In the genomic region with DNA sequence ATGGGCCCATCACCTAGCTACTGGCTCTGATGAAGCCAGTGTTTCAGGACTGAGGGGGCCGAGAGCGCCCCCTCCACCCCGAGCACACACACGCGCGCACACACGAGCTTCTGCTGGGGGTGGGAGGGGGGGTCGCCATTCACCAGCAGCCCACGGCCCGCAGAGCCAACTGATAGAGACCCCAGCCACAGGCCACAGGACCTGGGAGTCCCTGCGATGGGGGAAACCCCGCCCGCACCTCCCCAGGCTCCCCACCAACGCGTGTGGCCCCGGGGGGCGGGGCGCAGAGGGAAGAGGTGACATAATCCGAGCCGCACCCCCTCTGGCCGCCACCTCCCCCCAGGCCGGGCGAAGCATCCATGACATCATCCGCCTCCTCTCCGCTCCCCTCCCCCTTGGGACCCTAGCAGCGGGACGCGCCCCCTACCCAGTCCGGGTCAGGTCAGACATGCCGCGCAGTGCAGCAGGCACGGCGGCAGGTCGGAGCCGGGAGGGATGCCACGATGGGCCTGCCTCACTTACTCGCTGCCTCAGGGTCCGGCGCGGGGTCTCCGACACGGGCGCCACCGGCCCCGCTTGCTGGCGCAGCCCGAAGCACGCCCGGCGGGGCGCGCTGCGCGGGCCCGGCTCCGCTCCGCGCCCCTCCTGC, we compare ENCODE assay signal across 8 cellular contexts. TPM values are rescaled to one million over a fixed set of nuclear protein-coding genes. Genes with fewer than 3 reads are reported as not detected.
DNase-seq lines count a peak whose midpoint lies in the region; ATAC-seq and TF ChIP-seq lines count a peak whose summit lies in the region.

Gene LZTS3, minus strand, starts transcription at position 617 of the 649 bp plus-strand sequence. CDS start 6,386 bp downstream, outside the sequence.

- H3K27me3 Mint-ChIP-seq in CD4-positive, CD25-positive, alpha-beta regulatory T cell = peaks cover 59% of the 10 kb centered on the region
- peaks cover 22% of the 10 kb centered on the region for H3K27me3 Mint-ChIP-seq in activated T-helper 17 cell treated with anti-CD3 and anti-CD28 coated beads, Interleukin-2, amount 50 U/mL, for 72 hours

- peak within 1 kb of the TSS; percentile 55 for H3K4me3 ChIP-seq in CD4-positive, CD25-positive, alpha-beta regulatory T cell (ENCODE audit: low read depth, low read length)
- H3K4me3 ChIP-seq in foreskin fibroblast (ENCODE audit: low read depth in 1 of 2, low read length in 2 of 2) (peak within 1 kb of the TSS; percentile 88 to 89), suprapubic skin (peak within 1 kb of the TSS; percentile 90)

- ATAC-seq in CD4-positive, CD25-positive, alpha-beta regulatory T cell (ENCODE audit: low read depth in 2 of 2) = peak; percentile 74 to 76
- ATAC-seq in GM19452 (IDR thresholded peaks at IDR 0.05; ENCODE audit: unreplicated experiment) = peak; percentile 50
- peak; percentile 37 for ATAC-seq in HG03565 (IDR thresholded peaks at IDR 0.05; ENCODE audit: unreplicated experiment)
- peak; percentile 76 for ATAC-seq in activated T-helper 17 cell treated with anti-CD3 and anti-CD28 coated beads, Interleukin-2, amount 50 U/mL, for 72 hours (replicated peaks)

- peaks cover 11% of the 10 kb centered on the region for H3K27me3 ChIP-seq in CD4-positive, CD25-positive, alpha-beta regulatory T cell (ENCODE audit: control insufficient read depth, insufficient read depth, low read length)
- peaks cover 16% of the 10 kb centered on the region for H3K27me3 ChIP-seq in suprapubic skin

- H3K4me1 Mint-ChIP-seq in CD4-positive, CD25-positive, alpha-beta regulatory T cell = peaks cover 2 to 22% (median 12%) of the 10 kb centered on the region in 4 donors
- H3K4me1 Mint-ChIP-seq in activated T-helper 17 cell treated with anti-CD3 and anti-CD28 coated beads, Interleukin-2, amount 50 U/mL, for 72 hours = no peaks in the 10 kb centered on the region

- peak in 1 of 2 donors; percentile 38 for TF ChIP-seq POLR2A in suprapubic skin (IDR thresholded peaks at IDR 0.05)

- TF ChIP-seq CTCF in foreskin fibroblast (IDR thresholded peaks at IDR 0.05; ENCODE audit: low read depth, low read length) = no peak
- TF ChIP-seq CTCF in suprapubic skin (IDR thresholded peaks at IDR 0.05) = no peak

- H3K9me3 ChIP-seq in CD4-positive, CD25-positive, alpha-beta regulatory T cell (ENCODE audit: control insufficient read depth in 2 of 2, low read length in 2 of 2) = no peaks in the 10 kb centered on the region
- H3K9me3 ChIP-seq in suprapubic skin = no peaks in the 10 kb centered on the region

- no peaks in the 10 kb centered on the region for H3K36me3 ChIP-seq in CD4-positive, CD25-positive, alpha-beta regulatory T cell (ENCODE audit: control insufficient read depth, insufficient read depth, low read length)
- no peaks in the 10 kb centered on the region for H3K36me3 ChIP-seq in suprapubic skin

- WGBS in suprapubic skin = no CpG with 5 or more reads among the region's 58 CpGs

- H3K4me1 ChIP-seq in CD4-positive, CD25-positive, alpha-beta regulatory T cell (ENCODE audit: control insufficient read depth, insufficient read depth, low read length, poor library complexity, severe bottlenecking) = peaks cover 22% of the 10 kb centered on the region
- H3K4me1 ChIP-seq in suprapubic skin = peaks cover 28% of the 10 kb centered on the region

- H3K36me3 Mint-ChIP-seq in CD4-positive, CD25-positive, alpha-beta regulatory T cell = no peaks in the 10 kb centered on the region
- no peaks in the 10 kb centered on the region for H3K36me3 Mint-ChIP-seq in activated T-helper 17 cell treated with anti-CD3 and anti-CD28 coated beads, Interleukin-2, amount 50 U/mL, for 72 hours (ENCODE audit: low read depth)

- peak; percentile 73 to 87 (median 85) for DNase-seq in CD4-positive, CD25-positive, alpha-beta regulatory T cell
- DNase-seq in foreskin fibroblast (peak; percentile 14 to 70), occipital lobe (lab: John Stamatoyannopoulos, UW) (peak; percentile 66), suprapubic skin (ENCODE audit: low spot score in 2 of 2) (peak; percentile 89 to 90)

- no peaks in the 10 kb centered on the region for H3K9me3 Mint-ChIP-seq in CD4-positive, CD25-positive, alpha-beta regulatory T cell
- no peaks in the 10 kb centered on the region for H3K9me3 Mint-ChIP-seq in activated T-helper 17 cell treated with anti-CD3 and anti-CD28 coated beads, Interleukin-2, amount 50 U/mL, for 72 hours

- peak within 1 kb of the TSS; percentile 83 to 97 (median 87) for H3K4me3 Mint-ChIP-seq in CD4-positive, CD25-positive, alpha-beta regulatory T cell
- peak within 1 kb of the TSS; percentile 78 for H3K4me3 Mint-ChIP-seq in activated T-helper 17 cell treated with anti-CD3 and anti-CD28 coated beads, Interleukin-2, amount 50 U/mL, for 72 hours

- TF ChIP-seq EP300 in suprapubic skin (IDR thresholded peaks at IDR 0.05) = no peak

- peak within 1 kb of the TSS; percentile 86 for H3K27ac ChIP-seq in CD4-positive, CD25-positive, alpha-beta regulatory T cell (ENCODE audit: insufficient read depth, low read length, poor library complexity, severe bottlenecking)
- peak within 1 kb of the TSS; percentile 74 for H3K27ac ChIP-seq in suprapubic skin

- peak within 1 kb of the TSS in 2 of 3 donors; percentile 71 to 86 for H3K27ac Mint-ChIP-seq in CD4-positive, CD25-positive, alpha-beta regulatory T cell
- peak within 1 kb of the TSS; percentile 33 for H3K27ac Mint-ChIP-seq in activated T-helper 17 cell treated with anti-CD3 and anti-CD28 coated beads, Interleukin-2, amount 50 U/mL, for 72 hours

TF ChIP-seq in PFSK-1, 5 proteins besides CTCF, POLR2A, EP300 and RAD21:
- TF ChIP-seq POLR2AphosphoS5 (IDR thresholded peaks at IDR 0.05; ENCODE audit: low read depth, low read length) (no peak), TAF1 (IDR thresholded peaks at IDR 0.05; ENCODE audit: borderline replicate concordance, insufficient read depth, low read length) (no peak), SIN3A (IDR thresholded peaks at IDR 0.05; ENCODE audit: borderline replicate concordance, insufficient read depth, low read length) (no peak), FOXP2 (optimal IDR thresholded peaks at IDR 0.05; ENCODE audit: borderline replicate concordance, extremely low read depth, extremely low read length, insufficient read depth) (peak; percentile 31), REST (IDR thresholded peaks at IDR 0.05; ENCODE audit: insufficient read depth in 1 of 2, low read depth in 2 of 2, low read length in 2 of 2) (no peak)

RNA-seq across cellular contexts. Expression of gene LZTS3, which starts in this region (rescaled TPM):
- 24.2 TPM for total RNA-seq in CD4-positive, CD25-positive, alpha-beta regulatory T cell
- polyA plus RNA-seq in CD4-positive, CD25-positive, alpha-beta regulatory T cell = 1 to 10 TPM; 1.0 to 2.3 (median 1.1) TPM
- 5.9 TPM for polyA plus RNA-seq in PFSK-1 (2012; ENCODE audit: insufficient read length, low read depth)
- total RNA-seq in activated T-helper 17 cell treated with anti-CD3 and anti-CD28 coated beads, Interleukin-2, amount 50 U/mL, for 72 hours = 1 to 10 TPM in 1 of 2 donors, under 1 TPM in 1; 0.82 to 3.1 TPM
- total RNA-seq in occipital lobe (12.0 TPM), suprapubic skin (1 to 10 TPM; 4.8 to 9.3 (median 6.7) TPM)

Comparison
In these comparisons a context has a peak if more than half of its experiments do, and no peak if none do; other contexts are left out.
1. Peak in every context shown above with its lines: DNase-seq, ATAC-seq, H3K4me3 ChIP-seq and H3K27ac ChIP-seq.